Comparison of ENCODE assay signal across 14 cellular contexts in the genomic region with DNA sequence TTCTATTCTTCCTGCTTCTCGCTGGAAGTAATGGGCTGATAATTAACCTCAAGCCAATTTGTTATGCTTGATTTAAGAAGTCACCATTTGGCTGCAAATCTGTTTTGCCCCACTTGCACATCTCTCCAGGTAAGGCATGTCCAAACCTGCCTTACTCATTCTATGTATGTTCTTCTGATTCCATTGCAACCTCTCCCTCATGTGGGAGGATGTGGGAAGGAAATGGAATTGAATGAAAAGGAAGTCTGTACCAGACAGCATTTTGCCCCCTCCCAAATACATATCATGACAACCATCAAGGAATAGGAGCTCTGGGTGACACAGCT.
"Had no signal": no experiment of that assay in that cellular context is flagged by ENCODE, and none has a peak within 500 bp of the region (broad histone marks: within the 10 kb centered on the region; RNA-seq: fewer than 3 reads in every experiment).

No MANE protein-coding gene starts in this region.

- DNase-seq: activated CD4-positive, alpha-beta T cell treated with anti-CD3 and anti-CD28 coated beads, Interleukin-2, amount 50 U/mL, for 4 hours; activated CD4-positive, CD25-positive, alpha-beta regulatory T cell; activated gamma-delta T cell; esophagus squamous epithelium; heart left ventricle; left ventricle myocardium inferior; occipital lobe; psoas muscle; sigmoid colon; stimulated activated CD4-positive, alpha-beta T cell treated with anti-CD3 and anti-CD28 coated beads, Interleukin-2, amount 100 ng/mL, for 24 hours had no signal

- H3K4me1 Mint-ChIP-seq: stimulated activated naive B cell treated with anti-CD40 and anti-IgM and Interleukin-4, amounts not matched to agents 10 μg/mL and 1 μg/mL and 100 μg/mL, for 72 hours had no signal

- H3K9me3 Mint-ChIP-seq: nephron; stimulated activated naive B cell treated with anti-CD40 and anti-IgM and Interleukin-4, amounts not matched to agents 10 μg/mL and 1 μg/mL and 100 μg/mL, for 72 hours had no signal

- H3K27ac ChIP-seq: brain microvascular endothelial cell, esophagus squamous epithelium, heart left ventricle, left ventricle myocardium inferior, psoas muscle, sigmoid colon had no signal

- ATAC-seq: heart left ventricle, psoas muscle had no signal

- H3K4me3 Mint-ChIP-seq: activated naive CD8-positive, alpha-beta T cell; nephron; stimulated activated naive B cell treated with anti-CD40 and anti-IgM and Interleukin-4, amounts not matched to agents 10 μg/mL and 1 μg/mL and 100 μg/mL, for 72 hours had no signal

- H3K27ac Mint-ChIP-seq: activated naive CD8-positive, alpha-beta T cell; nephron; stimulated activated naive B cell treated with anti-CD40 and anti-IgM and Interleukin-4, amounts not matched to agents 10 μg/mL and 1 μg/mL and 100 μg/mL, for 72 hours had no signal

- H3K36me3 Mint-ChIP-seq: activated naive CD8-positive, alpha-beta T cell; stimulated activated naive B cell treated with anti-CD40 and anti-IgM and Interleukin-4, amounts not matched to agents 10 μg/mL and 1 μg/mL and 100 μg/mL, for 72 hours had no signal
